In genomic region chr4:174658246-174658645, GRCh38 we compare ENCODE assay signal across 1 cellular context.
A peak's percentile ranks its signal among the peaks of the same experiment; 100 is the strongest.
TF ChIP-seq lines count a peak whose summit lies in the region.

No MANE protein-coding gene starts in this region.

TF ChIP-seq in K562, 482 proteins besides CTCF, POLR2A, EP300 and RAD21 (continued from another document and continues in another):
- no peak for TF ChIP-seq CEBPZ (IDR thresholded peaks at IDR 0.05; ENCODE audit: borderline replicate concordance, low read depth, low read length)
- TF ChIP-seq MTF1 (CRISPR knock-in tag; IDR thresholded peaks at IDR 0.05; ENCODE audit: borderline replicate concordance) = no peak
- peak; percentile 92 for TF ChIP-seq CTBP1 (IDR thresholded peaks at IDR 0.05; ENCODE audit: borderline replicate concordance)
- TF ChIP-seq ZNF766 (CRISPR knock-in tag; conservative IDR thresholded peaks at IDR 0.05) = peak; percentile 34; the same call in 1 of the 2 replicates
- TF ChIP-seq, protein P1, sequence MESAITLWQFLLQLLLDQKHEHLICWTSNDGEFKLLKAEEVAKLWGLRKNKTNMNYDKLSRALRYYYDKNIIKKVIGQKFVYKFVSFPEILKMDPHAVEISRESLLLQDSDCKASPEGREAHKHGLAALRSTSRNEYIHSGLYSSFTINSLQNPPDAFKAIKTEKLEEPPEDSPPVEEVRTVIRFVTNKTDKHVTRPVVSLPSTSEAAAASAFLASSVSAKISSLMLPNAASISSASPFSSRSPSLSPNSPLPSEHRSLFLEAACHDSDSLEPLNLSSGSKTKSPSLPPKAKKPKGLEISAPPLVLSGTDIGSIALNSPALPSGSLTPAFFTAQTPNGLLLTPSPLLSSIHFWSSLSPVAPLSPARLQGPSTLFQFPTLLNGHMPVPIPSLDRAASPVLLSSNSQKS (CRISPR knock-in tag; IDR thresholded peaks at IDR 0.05) = no peak
- peak in 1 of 2 experiments; percentile 41; a peak in 1 of 3 replicates for TF ChIP-seq CBX3 (IDR thresholded peaks at IDR 0.05; ENCODE audit: borderline replicate concordance in 1 of 2, low read length in 2 of 2)
- TF ChIP-seq MCM3 (IDR thresholded peaks at IDR 0.05) = no peak
- TF ChIP-seq ZKSCAN3 (CRISPR knock-in tag; IDR thresholded peaks at IDR 0.05) = no peak
- TF ChIP-seq ZNF696 (CRISPR knock-in tag; conservative IDR thresholded peaks at IDR 0.05) = no peak
- no peak for TF ChIP-seq TCF3 (CRISPR knock-in tag; IDR thresholded peaks at IDR 0.05)
- TF ChIP-seq NBN (IDR thresholded peaks at IDR 0.05; ENCODE audit: low read depth) = no peak; the same call in 1 of the 2 replicates
- TF ChIP-seq, protein P2, sequence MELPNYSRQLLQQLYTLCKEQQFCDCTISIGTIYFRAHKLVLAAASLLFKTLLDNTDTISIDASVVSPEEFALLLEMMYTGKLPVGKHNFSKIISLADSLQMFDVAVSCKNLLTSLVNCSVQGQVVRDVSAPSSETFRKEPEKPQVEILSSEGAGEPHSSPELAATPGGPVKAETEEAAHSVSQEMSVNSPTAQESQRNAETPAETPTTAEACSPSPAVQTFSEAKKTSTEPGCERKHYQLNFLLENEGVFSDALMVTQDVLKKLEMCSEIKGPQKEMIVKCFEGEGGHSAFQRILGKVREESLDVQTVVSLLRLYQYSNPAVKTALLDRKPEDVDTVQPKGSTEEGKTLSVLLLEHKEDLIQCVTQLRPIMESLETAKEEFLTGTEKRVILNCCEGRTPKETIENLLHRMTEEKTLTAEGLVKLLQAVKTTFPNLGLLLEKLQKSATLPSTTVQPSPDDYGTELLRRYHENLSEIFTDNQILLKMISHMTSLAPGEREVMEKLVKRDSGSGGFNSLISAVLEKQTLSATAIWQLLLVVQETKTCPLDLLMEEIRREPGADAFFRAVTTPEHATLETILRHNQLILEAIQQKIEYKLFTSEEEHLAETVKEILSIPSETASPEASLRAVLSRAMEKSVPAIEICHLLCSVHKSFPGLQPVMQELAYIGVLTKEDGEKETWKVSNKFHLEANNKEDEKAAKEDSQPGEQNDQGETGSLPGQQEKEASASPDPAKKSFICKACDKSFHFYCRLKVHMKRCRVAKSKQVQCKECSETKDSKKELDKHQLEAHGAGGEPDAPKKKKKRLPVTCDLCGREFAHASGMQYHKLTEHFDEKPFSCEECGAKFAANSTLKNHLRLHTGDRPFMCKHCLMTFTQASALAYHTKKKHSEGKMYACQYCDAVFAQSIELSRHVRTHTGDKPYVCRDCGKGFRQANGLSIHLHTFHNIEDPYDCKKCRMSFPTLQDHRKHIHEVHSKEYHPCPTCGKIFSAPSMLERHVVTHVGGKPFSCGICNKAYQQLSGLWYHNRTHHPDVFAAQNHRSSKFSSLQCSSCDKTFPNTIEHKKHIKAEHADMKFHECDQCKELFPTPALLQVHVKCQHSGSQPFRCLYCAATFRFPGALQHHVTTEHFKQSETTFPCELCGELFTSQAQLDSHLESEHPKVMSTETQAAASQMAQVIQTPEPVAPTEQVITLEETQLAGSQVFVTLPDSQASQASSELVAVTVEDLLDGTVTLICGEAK (IDR thresholded peaks at IDR 0.05) = no peak
- TF ChIP-seq, protein P2 (CRISPR knock-in tag; IDR thresholded peaks at IDR 0.05) = no peak
- no peak for TF ChIP-seq C11orf30 (IDR thresholded peaks at IDR 0.05; ENCODE audit: low read depth)
- TF ChIP-seq ZNF561 (CRISPR knock-in tag; conservative IDR thresholded peaks at IDR 0.05) = no peak
- no peak for TF ChIP-seq MTA1 (IDR thresholded peaks at IDR 0.05; ENCODE audit: borderline replicate concordance)
- TF ChIP-seq ERF (CRISPR knock-in tag; IDR thresholded peaks at IDR 0.05) = no peak
- TF ChIP-seq MAFK (IDR thresholded peaks at IDR 0.05; ENCODE audit: low read length) = no peak
- no peak for TF ChIP-seq ZNF311 (CRISPR knock-in tag; IDR thresholded peaks at IDR 0.05)
- no peak for TF ChIP-seq ZBTB8A (IDR thresholded peaks at IDR 0.05; ENCODE audit: partially characterized antibody)
- TF ChIP-seq EGR1 (conservative IDR thresholded peaks at IDR 0.05) = no peak
- no peak for TF ChIP-seq NFE2L1 (tag; IDR thresholded peaks at IDR 0.05; ENCODE audit: borderline replicate concordance, low read depth)
- no peak for TF ChIP-seq ZNF780A (CRISPR knock-in tag; IDR thresholded peaks at IDR 0.05)
- TF ChIP-seq TGIF2 (CRISPR knock-in tag; IDR thresholded peaks at IDR 0.05) = no peak
- TF ChIP-seq ZNF830 (CRISPR knock-in tag; IDR thresholded peaks at IDR 0.05) = no peak
- no peak for TF ChIP-seq ZC3H8 (IDR thresholded peaks at IDR 0.05)
- no peak for TF ChIP-seq PHF8 (IDR thresholded peaks at IDR 0.05; ENCODE audit: borderline replicate concordance, low read length)
- TF ChIP-seq SP2 (IDR thresholded peaks at IDR 0.05; ENCODE audit: extremely low read depth, low read depth, low read length, poor library complexity, severe bottlenecking) = no peak
- no peak for TF ChIP-seq CHD1 (IDR thresholded peaks at IDR 0.05; ENCODE audit: low read length)
- no peak for TF ChIP-seq SREBF2 (CRISPR knock-in tag; IDR thresholded peaks at IDR 0.05)
- no peak for TF ChIP-seq HMGN3 (IDR thresholded peaks at IDR 0.05; ENCODE audit: borderline replicate concordance, extremely low read depth, insufficient read length, low read depth, low read length)
- no peak for TF ChIP-seq ZFP36 (IDR thresholded peaks at IDR 0.05; ENCODE audit: low read depth, low read length, partially characterized antibody)
- TF ChIP-seq ZNF384 (IDR thresholded peaks at IDR 0.05; ENCODE audit: low read depth, low read length) = no peak
- no peak for TF ChIP-seq FOXO4 (CRISPR knock-in tag; IDR thresholded peaks at IDR 0.05)
- no peak for TF ChIP-seq SIRT6 (IDR thresholded peaks at IDR 0.05; ENCODE audit: low read depth, low read length)
- TF ChIP-seq, protein P3, sequence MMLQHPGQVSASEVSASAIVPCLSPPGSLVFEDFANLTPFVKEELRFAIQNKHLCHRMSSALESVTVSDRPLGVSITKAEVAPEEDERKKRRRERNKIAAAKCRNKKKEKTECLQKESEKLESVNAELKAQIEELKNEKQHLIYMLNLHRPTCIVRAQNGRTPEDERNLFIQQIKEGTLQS (IDR thresholded peaks at IDR 0.05) = peak; percentile 78
- TF ChIP-seq, protein P3 (CRISPR knock-in tag; conservative IDR thresholded peaks at IDR 0.05) = no peak
- TF ChIP-seq, protein P4, sequence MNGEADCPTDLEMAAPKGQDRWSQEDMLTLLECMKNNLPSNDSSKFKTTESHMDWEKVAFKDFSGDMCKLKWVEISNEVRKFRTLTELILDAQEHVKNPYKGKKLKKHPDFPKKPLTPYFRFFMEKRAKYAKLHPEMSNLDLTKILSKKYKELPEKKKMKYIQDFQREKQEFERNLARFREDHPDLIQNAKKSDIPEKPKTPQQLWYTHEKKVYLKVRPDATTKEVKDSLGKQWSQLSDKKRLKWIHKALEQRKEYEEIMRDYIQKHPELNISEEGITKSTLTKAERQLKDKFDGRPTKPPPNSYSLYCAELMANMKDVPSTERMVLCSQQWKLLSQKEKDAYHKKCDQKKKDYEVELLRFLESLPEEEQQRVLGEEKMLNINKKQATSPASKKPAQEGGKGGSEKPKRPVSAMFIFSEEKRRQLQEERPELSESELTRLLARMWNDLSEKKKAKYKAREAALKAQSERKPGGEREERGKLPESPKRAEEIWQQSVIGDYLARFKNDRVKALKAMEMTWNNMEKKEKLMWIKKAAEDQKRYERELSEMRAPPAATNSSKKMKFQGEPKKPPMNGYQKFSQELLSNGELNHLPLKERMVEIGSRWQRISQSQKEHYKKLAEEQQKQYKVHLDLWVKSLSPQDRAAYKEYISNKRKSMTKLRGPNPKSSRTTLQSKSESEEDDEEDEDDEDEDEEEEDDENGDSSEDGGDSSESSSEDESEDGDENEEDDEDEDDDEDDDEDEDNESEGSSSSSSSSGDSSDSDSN (IDR thresholded peaks at IDR 0.05; ENCODE audit: borderline replicate concordance in 1 of 2, low read depth in 2 of 2, low read length in 2 of 2) = no peak
- no peak for TF ChIP-seq ZNF431 (CRISPR knock-in tag; IDR thresholded peaks at IDR 0.05)
- TF ChIP-seq FOXK2 (conservative IDR thresholded peaks at IDR 0.05 in 1 of 2, IDR thresholded peaks at IDR 0.05 in 1 of 2; ENCODE audit: low read depth in 2 of 2) = no peak
- TF ChIP-seq TEAD4 (IDR thresholded peaks at IDR 0.05; ENCODE audit: low read length) = peak; percentile 44; the same call in 1 of the 2 replicates
- TF ChIP-seq TEAD4 (CRISPR knock-in tag; IDR thresholded peaks at IDR 0.05; ENCODE audit: borderline replicate concordance) = no peak
- peak; percentile 51; the same call in 1 of the 2 replicates for TF ChIP-seq JUND (IDR thresholded peaks at IDR 0.05; ENCODE audit: borderline replicate concordance, low read depth, low read length)
- no peak for TF ChIP-seq JUND (tag; IDR thresholded peaks at IDR 0.05; ENCODE audit: borderline replicate concordance, low read depth, low read length)
- TF ChIP-seq POLR2AphosphoS5 (IDR thresholded peaks at IDR 0.05; ENCODE audit: control insufficient read depth, insufficient read depth, low read depth, low read length) = no peak
- no peak for TF ChIP-seq RUNX1 (IDR thresholded peaks at IDR 0.05; ENCODE audit: low read depth)
- no peak for TF ChIP-seq FOXA1 (IDR thresholded peaks at IDR 0.05; ENCODE audit: borderline replicate concordance)
- no peak for TF ChIP-seq ZNF316 (IDR thresholded peaks at IDR 0.05)
- TF ChIP-seq, protein P5, sequence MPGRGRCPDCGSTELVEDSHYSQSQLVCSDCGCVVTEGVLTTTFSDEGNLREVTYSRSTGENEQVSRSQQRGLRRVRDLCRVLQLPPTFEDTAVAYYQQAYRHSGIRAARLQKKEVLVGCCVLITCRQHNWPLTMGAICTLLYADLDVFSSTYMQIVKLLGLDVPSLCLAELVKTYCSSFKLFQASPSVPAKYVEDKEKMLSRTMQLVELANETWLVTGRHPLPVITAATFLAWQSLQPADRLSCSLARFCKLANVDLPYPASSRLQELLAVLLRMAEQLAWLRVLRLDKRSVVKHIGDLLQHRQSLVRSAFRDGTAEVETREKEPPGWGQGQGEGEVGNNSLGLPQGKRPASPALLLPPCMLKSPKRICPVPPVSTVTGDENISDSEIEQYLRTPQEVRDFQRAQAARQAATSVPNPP (IDR thresholded peaks at IDR 0.05; ENCODE audit: borderline replicate concordance, insufficient read depth, insufficient read length) = no peak
- no peak for TF ChIP-seq MEF2D (tag; conservative IDR thresholded peaks at IDR 0.05; ENCODE audit: low read depth)
- no peak for TF ChIP-seq FOXA3 (CRISPR knock-in tag; conservative IDR thresholded peaks at IDR 0.05 in 1 of 2, IDR thresholded peaks at IDR 0.05 in 1 of 2)
- peak in 1 of 2 experiments; percentile 79; a peak in 1 of 4 replicates for TF ChIP-seq RCOR1 (IDR thresholded peaks at IDR 0.05; ENCODE audit: borderline replicate concordance in 1 of 2, low read depth in 2 of 2, low read length in 2 of 2)
